8 cellular contexts compared by ENCODE assay signal in genomic region chr7:47266131-47266706, GRCh38.
DNase-seq lines count a peak whose midpoint lies in the region; ATAC-seq, FAIRE-seq and TF ChIP-seq lines count a peak whose summit lies in the region.

No MANE protein-coding gene starts in this region.

- H3K4me3 ChIP-seq in DND-41 (ENCODE audit: low read depth in 1 of 2, low read length in 2 of 2): no peak overlapping the region
- H3K4me3 ChIP-seq in OCI-LY7 (ENCODE audit: low read depth, low read length, poor library complexity, severe bottlenecking): no peak overlapping the region
- H3K4me3 ChIP-seq in K562: no peak overlapping the region
- H3K4me3 ChIP-seq in skeletal muscle cell (ENCODE audit: low read depth, low read length): no peak overlapping the region

- peaks cover 3% of the 10 kb centered on the region for H3K9me1 ChIP-seq in K562 (ENCODE audit: control insufficient read depth, insufficient read depth, low read length)

- H3K9me3 ChIP-seq in DND-41 (ENCODE audit: insufficient read depth, low read length, severe bottlenecking) (no peaks in the 10 kb centered on the region), OCI-LY7 (ENCODE audit: low read length) (no peaks in the 10 kb centered on the region), K562 (replicated peaks; ENCODE audit: control insufficient read depth, insufficient read depth, low read depth, low read length) (no peaks in the 10 kb centered on the region)

- no peaks in the 10 kb centered on the region for H3K79me2 ChIP-seq in DND-41 (ENCODE audit: insufficient read depth, low read length)
- no peaks in the 10 kb centered on the region for H3K79me2 ChIP-seq in OCI-LY7 (ENCODE audit: insufficient read depth, low read depth, low read length)
- H3K79me2 ChIP-seq in K562 (ENCODE audit: control insufficient read depth, insufficient read depth, low read length): no peaks in the 10 kb centered on the region

- H3K9ac ChIP-seq in DND-41 (ENCODE audit: low read depth, low read length) (no peak overlapping the region), K562 (ENCODE audit: insufficient read depth in 1 of 2, low read depth in 2 of 2, low read length in 2 of 2) (no peak overlapping the region)

- FAIRE-seq in K562 (lab: Jason Lieb, UNC): peak; percentile 89

- no peak overlapping the region for H3K4me2 ChIP-seq in DND-41 (ENCODE audit: insufficient read depth, low read length)
- H3K4me2 ChIP-seq in OCI-LY7 (ENCODE audit: low read length): no peak overlapping the region
- no peak overlapping the region for H3K4me2 ChIP-seq in K562 (ENCODE audit: insufficient read depth, low read length)

- BruUV-seq in OCI-LY7 (replicated peaks; lab: Mats Ljungman, UMichigan) (no TSS peak), K562 (replicated peaks; lab: Mats Ljungman, UMichigan) (no TSS peak)

- H3K4me1 ChIP-seq in DND-41 (ENCODE audit: insufficient read depth, low read length): no peaks in the 10 kb centered on the region
- H3K4me1 ChIP-seq in OCI-LY7 (ENCODE audit: insufficient read depth, low read length, poor library complexity, severe bottlenecking): no peaks in the 10 kb centered on the region
- H3K4me1 ChIP-seq in K562 (replicated peaks in 1 of 2; ENCODE audit: control insufficient read depth in 2 of 2, insufficient read depth in 2 of 2, low read length in 2 of 2): peaks cover 5 to 7% of the 10 kb centered on the region in 2 experiments; a peak in 2 of 5 replicates

- no peak for TF ChIP-seq EP300 in K562 (IDR thresholded peaks at IDR 0.05; ENCODE audit: low read length)

- POLR2A ChIA-PET in OCI-LY7 (lab: Charles Lee) (interaction anchor here (0.5 to 1.2 kb wide), 6 partner anchors 85 to 731 kb away, joined by 3 to 4 read pairs (median 3); no protein-coding TSS in a partner anchor), K562 (lab: Yijun Ruan, JAX) (interaction anchor here (0.6 to 1.0 kb wide), 3 partner anchors 78 to 1162 kb away, joined by 3 read pairs; no protein-coding TSS in a partner anchor)

- ATAC-seq in DND-41 (ENCODE audit: insufficient read depth, low read depth) (peak; percentile 68; the same call in 2 of the 3 replicates), GM19452 (IDR thresholded peaks at IDR 0.05; ENCODE audit: unreplicated experiment) (peak; percentile 84), HG03571 (IDR thresholded peaks at IDR 0.05; ENCODE audit: unreplicated experiment) (peak; percentile 94), K562 (peak; percentile 92)

- TF ChIP-seq CTCF in DND-41 (IDR thresholded peaks at IDR 0.05; ENCODE audit: borderline replicate concordance, extremely low read depth, low read length, poor library complexity, severe bottlenecking) (peak; percentile 80), OCI-LY7 (conservative IDR thresholded peaks at IDR 0.05; ENCODE audit: low read length) (peak; percentile 98), K562 (IDR thresholded peaks at IDR 0.05 in 2 of 3, conservative IDR thresholded peaks at IDR 0.05 in 1 of 3; ENCODE audit: insufficient read depth in 2 of 3, low read depth in 1 of 3, low read length in 3 of 3) (peak; percentile 78 to 91 (median 89))

- H3K36me3 ChIP-seq in DND-41 (ENCODE audit: insufficient read depth, low read length) (no peaks in the 10 kb centered on the region), OCI-LY7 (ENCODE audit: insufficient read depth, low read length) (no peaks in the 10 kb centered on the region), K562 (ENCODE audit: control insufficient read depth, insufficient read depth, low read length) (no peaks in the 10 kb centered on the region)

- H3K27me3 ChIP-seq in DND-41 (ENCODE audit: insufficient read depth, low read length, poor library complexity) (no peaks in the 10 kb centered on the region), K562 (ENCODE audit: control insufficient read depth in 2 of 2, insufficient read depth in 2 of 2, low read length in 2 of 2) (peaks cover 0 to 6% of the 10 kb centered on the region in 2 experiments; a peak in 1 of 5 replicates)

- CTCF ChIA-PET in OCI-LY7 (lab: Charles Lee; ENCODE audit: unreplicated experiment): interaction anchor here (0.5 to 2.0 kb wide), 10 partner anchors 25 to 708 kb away, joined by 3 to 18 read pairs (median 4); no protein-coding TSS in a partner anchor
- CTCF ChIA-PET in K562 (lab: Yijun Ruan, JAX; ENCODE audit: low intra/inter-chr PET ratio): interaction anchor here (0.6 to 1.3 kb wide), 3 partner anchors 551 to 889 kb away, joined by 3 to 7 read pairs (median 3); no protein-coding TSS in a partner anchor

- 22% methylated on average over 7 of the region's 7 CpGs for WGBS in K562 (ENCODE audit: insufficient coverage, low coverage, missing lambda C conversion rate)

- TF ChIP-seq RAD21 in K562 (CRISPR knock-in tag; conservative IDR thresholded peaks at IDR 0.05 in 1 of 2, IDR thresholded peaks at IDR 0.05 in 1 of 2): peak; percentile 93

- intact Hi-C loops in OCI-LY7 (cut with micrococcal nuclease; ENCODE audit: unreplicated experiment): loop anchor here (1.0 to 5.0 kb wide), 5 partner anchors 171 to 846 kb away; partner anchors contain the start of gene TNS3
- intact Hi-C loops in K562 (cut with micrococcal nuclease): loop anchor here (1.0 to 10.0 kb wide), 4 partner anchors 170 to 849 kb away; no protein-coding TSS in a partner anchor

- in situ Hi-C loops in K562 (cut with MboI): no loop called here

- H3K27ac ChIP-seq in DND-41 (ENCODE audit: low read length) (no peak overlapping the region), OCI-LY7 (ENCODE audit: low read depth, low read length, poor library complexity, severe bottlenecking) (no peak overlapping the region), K562 (ENCODE audit: extremely low read depth, low read depth, low read length) (no peak overlapping the region)

- no peak for TF ChIP-seq POLR2A in K562 (conservative IDR thresholded peaks at IDR 0.05)

- H2AFZ ChIP-seq in DND-41 (ENCODE audit: low read depth, low read length) (no peak overlapping the region), OCI-LY7 (ENCODE audit: low read length) (no peak overlapping the region), K562 (ENCODE audit: low read depth, low read length) (no peak overlapping the region)

- no peaks in the 10 kb centered on the region for H3K9me2 ChIP-seq in OCI-LY7 (ENCODE audit: insufficient read depth, low read length)

- H4K20me1 ChIP-seq in DND-41 (ENCODE audit: insufficient read depth, low read length): no peaks in the 10 kb centered on the region
- no peaks in the 10 kb centered on the region for H4K20me1 ChIP-seq in OCI-LY7 (ENCODE audit: insufficient read depth, low read length)
- H4K20me1 ChIP-seq in K562 (replicated peaks; ENCODE audit: control insufficient read depth, insufficient read depth, low read length): no peaks in the 10 kb centered on the region; the same call in 1 of the 2 replicates

- DNase-seq in DND-41: peak; percentile 39
- peak; percentile 67 for DNase-seq in OCI-LY7 (ENCODE audit: low spot score)
- peak; percentile 63 to 71 (median 66) for DNase-seq in K562 (ENCODE audit: extremely low read depth in 1 of 4, low spot score in 3 of 4)
- peak; percentile 79 for DNase-seq in iPS-NIHi7 (ENCODE audit: extremely low spot score)
- peak; percentile 54 for DNase-seq in skeletal muscle cell (ENCODE audit: low read depth)
- DNase-seq in activated naive CD4-positive, alpha-beta T cell treated with anti-CD3 and anti-CD28 coated beads, Interleukin-2, amount 50 U/mL, for 16 hours: no peak

TF ChIP-seq in K562, 482 proteins besides CTCF, POLR2A, EP300 and RAD21 (continues in another document):
- 0 out of 2 replicates have a peak, but pooled peaks have one; percentile 22 for TF ChIP-seq KLF16 (IDR thresholded peaks at IDR 0.05)
- TF ChIP-seq XRCC5 (IDR thresholded peaks at IDR 0.05; ENCODE audit: low read depth, low read length): 0 out of 2 replicates have a peak, but pooled peaks have one; percentile 58
- TF ChIP-seq STAG1 (CRISPR knock-in tag; IDR thresholded peaks at IDR 0.05; ENCODE audit: borderline replicate concordance): peak; percentile 70; the same call in 1 of the 2 replicates
- no peak for TF ChIP-seq ID3 (CRISPR knock-in tag; IDR thresholded peaks at IDR 0.05)
- no peak for TF ChIP-seq ID3 (tag; IDR thresholded peaks at IDR 0.05)
